8 cellular contexts compared by ENCODE assay signal in the genomic region with DNA sequence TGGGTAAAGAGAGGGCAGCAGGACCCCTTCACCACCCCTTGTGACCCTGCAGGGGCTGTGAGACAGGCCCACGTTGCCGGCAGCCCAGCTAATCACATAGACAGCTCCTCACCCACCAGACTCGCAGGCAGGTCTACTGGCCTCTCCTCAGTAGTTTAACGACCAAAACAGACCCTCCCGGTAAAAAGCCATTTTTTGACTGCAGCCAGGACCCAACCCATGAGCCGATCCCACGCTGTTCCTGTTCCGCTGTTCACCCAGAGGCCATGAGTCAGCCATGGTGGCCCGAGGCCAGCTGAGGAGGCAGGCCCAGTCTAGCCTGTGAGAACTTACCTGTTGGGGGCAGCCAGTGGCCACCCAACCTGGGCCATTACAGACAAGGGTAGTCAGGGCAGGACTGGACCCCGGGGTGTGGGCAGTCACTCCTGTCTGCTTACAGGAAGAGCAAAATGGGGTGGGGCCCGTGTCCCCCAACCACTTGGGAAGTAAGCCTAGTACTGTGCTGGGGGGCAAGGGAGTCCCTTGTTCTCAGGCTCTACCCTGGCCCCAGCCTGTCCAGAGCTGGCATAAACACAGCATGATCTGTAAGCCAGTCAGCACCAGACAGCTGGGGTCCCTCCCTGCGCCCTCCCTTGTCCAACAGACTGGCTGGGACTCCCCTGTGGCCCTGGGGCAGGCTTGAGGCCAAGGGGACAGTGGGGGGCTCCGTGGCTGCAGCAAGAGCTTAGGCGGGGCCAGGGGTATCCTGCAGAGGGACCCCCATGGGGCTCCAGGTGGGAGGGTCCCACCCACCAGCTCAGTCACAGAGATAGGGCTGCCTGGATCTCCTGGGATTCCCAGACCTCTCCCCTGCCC.
DNase-seq lines count a peak whose midpoint lies in the region; ATAC-seq and TF ChIP-seq lines count a peak whose summit lies in the region.

No MANE protein-coding gene starts in this region.

- H3K27me3 ChIP-seq in body of pancreas (no peaks in the 10 kb centered on the region), right lobe of liver (no peaks in the 10 kb centered on the region), aorta (ENCODE audit: control insufficient read depth in 1 of 2, insufficient read depth in 2 of 2, low read length in 1 of 2) (no peaks in the 10 kb centered on the region), WERI-Rb-1 (ENCODE audit: insufficient read depth, low read depth, severe bottlenecking) (no peaks in the 10 kb centered on the region)

- no peak for TF ChIP-seq POLR2A in body of pancreas (IDR thresholded peaks at IDR 0.05)
- TF ChIP-seq POLR2A in right lobe of liver (IDR thresholded peaks at IDR 0.05) = no peak

- WGBS in body of pancreas, 2 donors = 68 to 73% methylated on average over 7 to 14 of the region's 14 CpGs
- 67% methylated on average over 1 of the region's 14 CpGs for WGBS in right lobe of liver (ENCODE audit: insufficient coverage, low coverage, low lambda C conversion rate, missing lambda C conversion rate)
- WGBS in aorta, 2 donors = 48 to 50% methylated on average over 14 of the region's 14 CpGs

- intact Hi-C loops in body of pancreas (cut with DNase I) = no loop called here
- intact Hi-C loops in right lobe of liver (cut with DNase I) = no loop called here
- intact Hi-C loops in aorta (cut with DNase I) = loop anchor here in 1 of 2 donors (10.0 kb wide), 1 partner anchor 121 kb away; no protein-coding TSS in a partner anchor

- H3K27ac ChIP-seq in body of pancreas (no peak overlapping the region), right lobe of liver (no peak overlapping the region), aorta (ENCODE audit: low read depth in 1 of 2, low read length in 2 of 2) (no peak overlapping the region), WERI-Rb-1 (no peak overlapping the region)

- no peak overlapping the region for H3K4me3 ChIP-seq in body of pancreas
- H3K4me3 ChIP-seq in right lobe of liver = no peak overlapping the region
- H3K4me3 ChIP-seq in aorta (ENCODE audit: low read length in 2 of 2) = no peak overlapping the region
- no peak overlapping the region for H3K4me3 ChIP-seq in WERI-Rb-1 (ENCODE audit: low read depth, low read length)

- H3K36me3 ChIP-seq in body of pancreas (replicated peaks in 1 of 2; ENCODE audit: insufficient read depth in 1 of 2, low read depth in 2 of 2) = no peaks in the 10 kb centered on the region
- H3K36me3 ChIP-seq in right lobe of liver = no peaks in the 10 kb centered on the region
- H3K36me3 ChIP-seq in aorta (ENCODE audit: control insufficient read depth in 1 of 2, insufficient read depth in 2 of 2, low read length in 1 of 2) = no peaks in the 10 kb centered on the region
- no peaks in the 10 kb centered on the region for H3K36me3 ChIP-seq in WERI-Rb-1

- no peak for ATAC-seq in body of pancreas
- ATAC-seq in right lobe of liver = peak in 1 of 4 donors; percentile 25
- no peak for ATAC-seq in aorta (ENCODE audit: low FRiP score)
- ATAC-seq in HG03565 (IDR thresholded peaks at IDR 0.05; ENCODE audit: unreplicated experiment) = no peak

- TF ChIP-seq CTCF in body of pancreas (IDR thresholded peaks at IDR 0.05) (no peak), right lobe of liver (IDR thresholded peaks at IDR 0.05) (no peak), WERI-Rb-1 (IDR thresholded peaks at IDR 0.05; ENCODE audit: low read depth, low read length) (no peak)

- H3K4me1 ChIP-seq in body of pancreas = peaks cover 13% of the 10 kb centered on the region
- H3K4me1 ChIP-seq in right lobe of liver = no peaks in the 10 kb centered on the region
- no peaks in the 10 kb centered on the region for H3K4me1 ChIP-seq in aorta (ENCODE audit: control insufficient read depth in 1 of 2, insufficient read depth in 2 of 2, low read length in 2 of 2)

- no peaks in the 10 kb centered on the region for H3K9me3 ChIP-seq in body of pancreas
- H3K9me3 ChIP-seq in right lobe of liver = no peaks in the 10 kb centered on the region
- no peaks in the 10 kb centered on the region for H3K9me3 ChIP-seq in aorta (ENCODE audit: control insufficient read depth, low read length)
- no peaks in the 10 kb centered on the region for H3K9me3 ChIP-seq in WERI-Rb-1 (ENCODE audit: severe bottlenecking)

- peak; percentile 10 for DNase-seq in stimulated activated naive CD4-positive, alpha-beta T cell treated with Interleukin-2 at 50 U/mL for 16 hours (lab: John Stamatoyannopoulos, UW)
- no peak for DNase-seq in stimulated activated naive CD4-positive, alpha-beta T cell (lab: John Stamatoyannopoulos, UW)
- DNase-seq in body of pancreas = peak; percentile 22 to 74 (median 38)
- peak; percentile 19 to 56 (median 39) for DNase-seq in right lobe of liver
- DNase-seq in aorta = peak; percentile 81 to 89
- no peak for DNase-seq in WERI-Rb-1
- DNase-seq in NCI-H2227 (lab: John Stamatoyannopoulos, UW; ENCODE audit: unreplicated experiment) = no peak

Comparison
In these comparisons a context has a peak if more than half of its experiments do, and no peak if none do; other contexts are left out.
1. DNase-seq: peak in stimulated activated naive CD4-positive, alpha-beta T cell treated with Interleukin-2 at 50 U/mL for 16 hours (single experiment), body of pancreas (4 of 4), right lobe of liver (3 of 3) and aorta (2 of 2); none in stimulated activated naive CD4-positive, alpha-beta T cell (0 of 6), WERI-Rb-1 (single experiment) and NCI-H2227 (single experiment).